Comparison of ENCODE assay signal across 1 cellular context in the genomic region with DNA sequence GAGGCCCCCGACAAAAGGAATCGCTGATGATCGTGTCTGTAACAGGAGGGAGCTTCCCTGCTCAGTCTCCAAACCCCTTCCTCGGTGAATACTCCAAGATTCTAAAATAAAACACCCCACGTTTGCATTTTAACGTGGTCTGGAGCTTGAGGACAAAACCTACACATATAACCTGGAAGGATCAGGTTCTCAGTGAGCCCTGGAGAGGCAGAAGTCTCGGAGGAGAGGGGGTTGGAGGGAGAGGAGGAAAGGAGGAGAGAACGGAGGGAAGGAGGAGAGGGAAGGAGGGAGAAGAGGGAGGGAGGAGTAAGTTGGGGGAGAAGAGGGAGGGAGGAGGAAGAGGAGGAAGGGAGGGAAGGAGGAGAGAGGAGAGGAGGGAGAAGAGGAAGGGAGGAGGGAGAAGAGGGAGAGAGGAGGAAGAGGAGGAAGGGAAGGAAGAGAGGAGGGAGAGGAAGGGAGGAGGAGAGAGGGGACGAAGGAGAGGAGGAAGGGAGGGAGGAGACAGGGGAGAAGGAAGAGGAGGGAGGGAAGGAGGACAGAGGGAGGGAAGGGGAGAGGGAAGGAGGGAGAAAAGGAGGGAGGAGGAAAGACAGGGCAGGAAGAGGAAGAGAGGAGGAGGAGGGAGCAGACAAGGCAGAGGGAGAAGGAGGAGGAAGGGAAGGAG.
TF ChIP-seq lines count a peak whose summit lies in the region.

No MANE protein-coding gene starts in this region.

TF ChIP-seq in GM23338, 12 proteins besides CTCF, POLR2A, EP300 and RAD21:
- TF ChIP-seq, protein P1, sequence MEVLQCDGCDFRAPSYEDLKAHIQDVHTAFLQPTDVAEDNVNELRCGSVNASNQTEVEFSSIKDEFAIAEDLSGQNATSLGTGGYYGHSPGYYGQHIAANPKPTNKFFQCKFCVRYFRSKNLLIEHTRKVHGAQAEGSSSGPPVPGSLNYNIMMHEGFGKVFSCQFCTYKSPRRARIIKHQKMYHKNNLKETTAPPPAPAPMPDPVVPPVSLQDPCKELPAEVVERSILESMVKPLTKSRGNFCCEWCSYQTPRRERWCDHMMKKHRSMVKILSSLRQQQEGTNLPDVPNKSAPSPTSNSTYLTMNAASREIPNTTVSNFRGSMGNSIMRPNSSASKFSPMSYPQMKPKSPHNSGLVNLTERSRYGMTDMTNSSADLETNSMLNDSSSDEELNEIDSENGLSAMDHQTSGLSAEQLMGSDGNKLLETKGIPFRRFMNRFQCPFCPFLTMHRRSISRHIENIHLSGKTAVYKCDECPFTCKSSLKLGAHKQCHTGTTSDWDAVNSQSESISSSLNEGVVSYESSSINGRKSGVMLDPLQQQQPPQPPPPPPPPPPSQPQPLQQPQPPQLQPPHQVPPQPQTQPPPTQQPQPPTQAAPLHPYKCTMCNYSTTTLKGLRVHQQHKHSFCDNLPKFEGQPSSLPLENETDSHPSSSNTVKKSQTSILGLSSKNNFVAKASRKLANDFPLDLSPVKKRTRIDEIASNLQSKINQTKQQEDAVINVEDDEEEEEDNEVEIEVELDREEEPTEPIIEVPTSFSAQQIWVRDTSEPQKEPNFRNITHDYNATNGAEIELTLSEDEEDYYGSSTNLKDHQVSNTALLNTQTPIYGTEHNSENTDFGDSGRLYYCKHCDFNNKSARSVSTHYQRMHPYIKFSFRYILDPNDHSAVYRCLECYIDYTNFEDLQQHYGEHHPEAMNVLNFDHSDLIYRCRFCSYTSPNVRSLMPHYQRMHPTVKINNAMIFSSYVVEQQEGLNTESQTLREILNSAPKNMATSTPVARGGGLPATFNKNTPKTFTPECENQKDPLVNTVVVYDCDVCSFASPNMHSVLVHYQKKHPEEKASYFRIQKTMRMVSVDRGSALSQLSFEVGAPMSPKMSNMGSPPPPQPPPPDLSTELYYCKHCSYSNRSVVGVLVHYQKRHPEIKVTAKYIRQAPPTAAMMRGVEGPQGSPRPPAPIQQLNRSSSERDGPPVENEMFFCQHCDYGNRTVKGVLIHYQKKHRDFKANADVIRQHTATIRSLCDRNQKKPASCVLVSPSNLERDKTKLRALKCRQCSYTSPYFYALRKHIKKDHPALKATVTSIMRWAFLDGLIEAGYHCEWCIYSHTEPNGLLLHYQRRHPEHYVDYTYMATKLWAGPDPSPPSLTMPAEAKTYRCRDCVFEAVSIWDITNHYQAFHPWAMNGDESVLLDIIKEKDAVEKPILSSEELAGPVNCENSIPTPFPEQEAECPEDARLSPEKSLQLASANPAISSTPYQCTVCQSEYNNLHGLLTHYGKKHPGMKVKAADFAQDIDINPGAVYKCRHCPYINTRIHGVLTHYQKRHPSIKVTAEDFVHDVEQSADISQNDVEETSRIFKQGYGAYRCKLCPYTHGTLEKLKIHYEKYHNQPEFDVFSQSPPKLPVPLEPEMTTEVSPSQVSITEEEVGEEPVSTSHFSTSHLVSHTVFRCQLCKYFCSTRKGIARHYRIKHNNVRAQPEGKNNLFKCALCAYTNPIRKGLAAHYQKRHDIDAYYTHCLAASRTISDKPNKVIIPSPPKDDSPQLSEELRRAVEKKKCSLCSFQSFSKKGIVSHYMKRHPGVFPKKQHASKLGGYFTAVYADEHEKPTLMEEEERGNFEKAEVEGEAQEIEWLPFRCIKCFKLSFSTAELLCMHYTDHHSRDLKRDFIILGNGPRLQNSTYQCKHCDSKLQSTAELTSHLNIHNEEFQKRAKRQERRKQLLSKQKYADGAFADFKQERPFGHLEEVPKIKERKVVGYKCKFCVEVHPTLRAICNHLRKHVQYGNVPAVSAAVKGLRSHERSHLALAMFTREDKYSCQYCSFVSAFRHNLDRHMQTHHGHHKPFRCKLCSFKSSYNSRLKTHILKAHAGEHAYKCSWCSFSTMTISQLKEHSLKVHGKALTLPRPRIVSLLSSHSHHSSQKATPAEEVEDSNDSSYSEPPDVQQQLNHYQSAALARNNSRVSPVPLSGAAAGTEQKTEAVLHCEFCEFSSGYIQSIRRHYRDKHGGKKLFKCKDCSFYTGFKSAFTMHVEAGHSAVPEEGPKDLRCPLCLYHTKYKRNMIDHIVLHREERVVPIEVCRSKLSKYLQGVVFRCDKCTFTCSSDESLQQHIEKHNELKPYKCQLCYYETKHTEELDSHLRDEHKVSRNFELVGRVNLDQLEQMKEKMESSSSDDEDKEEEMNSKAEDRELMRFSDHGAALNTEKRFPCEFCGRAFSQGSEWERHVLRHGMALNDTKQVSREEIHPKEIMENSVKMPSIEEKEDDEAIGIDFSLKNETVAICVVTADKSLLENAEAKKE (CRISPR knock-in tag; IDR thresholded peaks at IDR 0.05): no peak
- no peak for TF ChIP-seq CREB1 (CRISPR knock-in tag; IDR thresholded peaks at IDR 0.05; ENCODE audit: low read depth)
- TF ChIP-seq ZNF331 (CRISPR knock-in tag; IDR thresholded peaks at IDR 0.05; ENCODE audit: low read depth): no peak
- no peak for TF ChIP-seq EZH2phosphoT487 (IDR thresholded peaks at IDR 0.05; ENCODE audit: unreplicated experiment)
- TF ChIP-seq, protein P2, sequence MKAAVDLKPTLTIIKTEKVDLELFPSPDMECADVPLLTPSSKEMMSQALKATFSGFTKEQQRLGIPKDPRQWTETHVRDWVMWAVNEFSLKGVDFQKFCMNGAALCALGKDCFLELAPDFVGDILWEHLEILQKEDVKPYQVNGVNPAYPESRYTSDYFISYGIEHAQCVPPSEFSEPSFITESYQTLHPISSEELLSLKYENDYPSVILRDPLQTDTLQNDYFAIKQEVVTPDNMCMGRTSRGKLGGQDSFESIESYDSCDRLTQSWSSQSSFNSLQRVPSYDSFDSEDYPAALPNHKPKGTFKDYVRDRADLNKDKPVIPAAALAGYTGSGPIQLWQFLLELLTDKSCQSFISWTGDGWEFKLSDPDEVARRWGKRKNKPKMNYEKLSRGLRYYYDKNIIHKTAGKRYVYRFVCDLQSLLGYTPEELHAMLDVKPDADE (IDR thresholded peaks at IDR 0.05): no peak
- TF ChIP-seq EZH2 (IDR thresholded peaks at IDR 0.05; ENCODE audit: low read depth, unreplicated experiment): no peak
- no peak for TF ChIP-seq ZNF114 (CRISPR knock-in tag; IDR thresholded peaks at IDR 0.05)
- TF ChIP-seq POLR2AphosphoS5 (IDR thresholded peaks at IDR 0.05; ENCODE audit: low read depth): no peak
- TF ChIP-seq, protein P3, sequence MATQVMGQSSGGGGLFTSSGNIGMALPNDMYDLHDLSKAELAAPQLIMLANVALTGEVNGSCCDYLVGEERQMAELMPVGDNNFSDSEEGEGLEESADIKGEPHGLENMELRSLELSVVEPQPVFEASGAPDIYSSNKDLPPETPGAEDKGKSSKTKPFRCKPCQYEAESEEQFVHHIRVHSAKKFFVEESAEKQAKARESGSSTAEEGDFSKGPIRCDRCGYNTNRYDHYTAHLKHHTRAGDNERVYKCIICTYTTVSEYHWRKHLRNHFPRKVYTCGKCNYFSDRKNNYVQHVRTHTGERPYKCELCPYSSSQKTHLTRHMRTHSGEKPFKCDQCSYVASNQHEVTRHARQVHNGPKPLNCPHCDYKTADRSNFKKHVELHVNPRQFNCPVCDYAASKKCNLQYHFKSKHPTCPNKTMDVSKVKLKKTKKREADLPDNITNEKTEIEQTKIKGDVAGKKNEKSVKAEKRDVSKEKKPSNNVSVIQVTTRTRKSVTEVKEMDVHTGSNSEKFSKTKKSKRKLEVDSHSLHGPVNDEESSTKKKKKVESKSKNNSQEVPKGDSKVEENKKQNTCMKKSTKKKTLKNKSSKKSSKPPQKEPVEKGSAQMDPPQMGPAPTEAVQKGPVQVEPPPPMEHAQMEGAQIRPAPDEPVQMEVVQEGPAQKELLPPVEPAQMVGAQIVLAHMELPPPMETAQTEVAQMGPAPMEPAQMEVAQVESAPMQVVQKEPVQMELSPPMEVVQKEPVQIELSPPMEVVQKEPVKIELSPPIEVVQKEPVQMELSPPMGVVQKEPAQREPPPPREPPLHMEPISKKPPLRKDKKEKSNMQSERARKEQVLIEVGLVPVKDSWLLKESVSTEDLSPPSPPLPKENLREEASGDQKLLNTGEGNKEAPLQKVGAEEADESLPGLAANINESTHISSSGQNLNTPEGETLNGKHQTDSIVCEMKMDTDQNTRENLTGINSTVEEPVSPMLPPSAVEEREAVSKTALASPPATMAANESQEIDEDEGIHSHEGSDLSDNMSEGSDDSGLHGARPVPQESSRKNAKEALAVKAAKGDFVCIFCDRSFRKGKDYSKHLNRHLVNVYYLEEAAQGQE (IDR thresholded peaks at IDR 0.05; ENCODE audit: unreplicated experiment): no peak
- no peak for TF ChIP-seq NANOG (IDR thresholded peaks at IDR 0.05; ENCODE audit: borderline replicate concordance)
- no peak for TF ChIP-seq JUNB (IDR thresholded peaks at IDR 0.05; ENCODE audit: unreplicated experiment)
- no peak for TF ChIP-seq STAT1 (IDR thresholded peaks at IDR 0.05; ENCODE audit: unreplicated experiment)
